Comparison of ENCODE assay signal across 15 cellular contexts in genomic region chr13:47904891-47905290, GRCh38.
"Had no signal": no experiment of that assay in that cellular context is flagged by ENCODE, and none has a peak within 500 bp of the region (broad histone marks: within the 10 kb centered on the region; RNA-seq: fewer than 3 reads in every experiment).

No MANE protein-coding gene starts in this region.

- H3K4me1 ChIP-seq: left lung, psoas muscle, sigmoid colon had no signal

- H3K36me3 ChIP-seq: left lung, neutrophil, sigmoid colon had no signal

- H3K4me3 ChIP-seq: lung, psoas muscle had no signal

- ATAC-seq: naive thymus-derived CD4-positive, alpha-beta T cell; psoas muscle had no signal

- FAIRE-seq: colon, frontal cortex had no signal

- H3K9me3 ChIP-seq: left lung, neutrophil, psoas muscle had no signal

- DNase-seq: cerebellar nuclear complex; glutamatergic neuron; islet precursor cell; left lung; naive thymus-derived CD4-positive, alpha-beta T cell; nephron progenitor cell; psoas muscle; sigmoid colon; stimulated activated CD4-positive, alpha-beta T cell treated with anti-CD3 and anti-CD28 coated beads, Interleukin-2, amount 100 ng/mL, for 24 hours; stimulated activated CD4-positive, alpha-beta T cell treated with anti-CD3 and anti-CD28 coated beads, Interleukin-4, amount 100 ng/mL, for 4 hours; stimulated activated naive CD4-positive, alpha-beta T cell had no signal

- H3K27me3 ChIP-seq: left lung, neutrophil, sigmoid colon had no signal

- H3K27ac ChIP-seq: neutrophil, psoas muscle had no signal
